28 cellular contexts compared by ENCODE assay signal in genomic region chr1:3154081-3154795, GRCh38.
"Had no signal": no experiment of that assay in that cellular context is flagged by ENCODE, and none has a peak within 500 bp of the region (broad histone marks: within the 10 kb centered on the region; RNA-seq: fewer than 3 reads in every experiment).

No MANE protein-coding gene starts in this region.

- H3K9me3 ChIP-seq: colonic mucosa, esophagus squamous epithelium, heart right ventricle, left lung, mucosa of descending colon, pancreas, right lobe of liver, tibial artery had no signal

- H3K9me3 Mint-ChIP-seq: dendritic cell treated with granulocyte-macrophage colony-stimulating factor and Interleukin-4, amounts not matched to agents 40 ng/mL and 50 ng/mL, for 4 days; mesothelial cell of epicardium; naive B cell; natural killer cell treated with Interleukin-12 subunit alpha and Interleukin-12 subunit beta and Interleukin-15 and Interleukin-18, amount 100 ng/mL, for 72 hours; stimulated activated naive CD8-positive, alpha-beta T cell treated with anti-CD3 and anti-CD28 coated beads, Interleukin-15, amount 100 ng/mL, for 72 hours; type B pancreatic cell had no signal

- H3K36me3 ChIP-seq: colonic mucosa, esophagus squamous epithelium, heart right ventricle, left lung, pancreas, right lobe of liver, tibial artery had no signal

- H3K27me3 Mint-ChIP-seq: progenitor cell of endocrine pancreas had no signal

- H3K4me3 Mint-ChIP-seq: dendritic cell treated with granulocyte-macrophage colony-stimulating factor and Interleukin-4, amounts not matched to agents 40 ng/mL and 50 ng/mL, for 4 days; mesothelial cell of epicardium; naive B cell; natural killer cell treated with Interleukin-12 subunit alpha and Interleukin-12 subunit beta and Interleukin-15 and Interleukin-18, amount 100 ng/mL, for 72 hours; stimulated activated naive CD8-positive, alpha-beta T cell treated with anti-CD3 and anti-CD28 coated beads, Interleukin-15, amount 100 ng/mL, for 72 hours; type B pancreatic cell had no signal

- H3K27ac Mint-ChIP-seq: dendritic cell treated with granulocyte-macrophage colony-stimulating factor and Interleukin-4, amounts not matched to agents 40 ng/mL and 50 ng/mL, for 4 days; mesothelial cell of epicardium; natural killer cell treated with Interleukin-12 subunit alpha and Interleukin-12 subunit beta and Interleukin-15 and Interleukin-18, amount 100 ng/mL, for 72 hours; progenitor cell of endocrine pancreas; stimulated activated naive CD8-positive, alpha-beta T cell treated with anti-CD3 and anti-CD28 coated beads, Interleukin-15, amount 100 ng/mL, for 72 hours; type B pancreatic cell had no signal

- H3K36me3 Mint-ChIP-seq: mesothelial cell of epicardium; naive B cell; natural killer cell treated with Interleukin-12 subunit alpha and Interleukin-12 subunit beta and Interleukin-15 and Interleukin-18, amount 100 ng/mL, for 72 hours; type B pancreatic cell had no signal

- H3K4me3 ChIP-seq: colonic mucosa, esophagus squamous epithelium, left lung, mucosa of descending colon, pancreas, right lobe of liver, tibial artery had no signal

- H3K4me1 Mint-ChIP-seq: mesothelial cell of epicardium; naive B cell; stimulated activated naive CD8-positive, alpha-beta T cell treated with anti-CD3 and anti-CD28 coated beads, Interleukin-15, amount 100 ng/mL, for 72 hours had no signal

- H3K4me1 ChIP-seq: colonic mucosa, esophagus squamous epithelium, left lung, pancreas, right lobe of liver had no signal

- DNase-seq: colonic mucosa; effector memory CD4-positive, alpha-beta T cell; erythroblast; esophagus squamous epithelium; foreskin melanocyte; glutamatergic neuron; heart right ventricle; hippocampal formation; left cardiac atrium; mesenchymal stem cell; mucosa of descending colon; naive B cell; occipital lobe; pancreas; right lobe of liver; small intestine; stimulated activated CD4-positive, alpha-beta T cell treated with anti-CD3 and anti-CD28 coated beads, Interleukin-1b, Interleukin-23, amount 100 ng/mL, for 48 hours; stimulated activated CD4-positive, alpha-beta T cell treated with anti-CD3 and anti-CD28 coated beads, Interleukin-4, amount 100 ng/mL, for 1 hour; stimulated activated CD8-positive, alpha-beta memory T cell treated with anti-CD3 and anti-CD28 coated beads, Interleukin-4, amount 100 ng/mL, for 48 hours; stimulated activated naive CD4-positive, alpha-beta T cell; stimulated activated naive CD8-positive, alpha-beta T cell treated with anti-CD3 and anti-CD28 coated beads, Interleukin-15, amount 100 ng/mL, for 72 hours; tibial artery had no signal

- H3K27me3 ChIP-seq: colonic mucosa, pancreas, right lobe of liver, tibial artery had no signal

- H3K27ac ChIP-seq: colonic mucosa, esophagus squamous epithelium, heart right ventricle, left lung, pancreas, right lobe of liver had no signal

- ATAC-seq: heart right ventricle; left cardiac atrium; left lung; mucosa of descending colon; natural killer cell treated with Interleukin-12 subunit alpha and Interleukin-12 subunit beta and Interleukin-15 and Interleukin-18, amount 100 ng/mL, for 72 hours; pancreas; right lobe of liver; stimulated activated naive CD8-positive, alpha-beta T cell treated with anti-CD3 and anti-CD28 coated beads, Interleukin-15, amount 100 ng/mL, for 72 hours had no signal
